In genomic region chr4:64516176-64516575, GRCh38 we compare ENCODE assay signal across 28 cellular contexts.
"Had no signal": no experiment of that assay in that cellular context is flagged by ENCODE, and none has a peak within 500 bp of the region (broad histone marks: within the 10 kb centered on the region; RNA-seq: fewer than 3 reads in every experiment).

No MANE protein-coding gene starts in this region.

- H3K27me3 ChIP-seq: neural progenitor cell, ovary, spleen, suprapubic skin, testis, tibial artery, transverse colon, upper lobe of right lung, uterus had no signal

- H3K4me1 ChIP-seq: neural progenitor cell, parathyroid adenoma, psoas muscle, spleen, suprapubic skin, testis, tibial artery, transverse colon, upper lobe of right lung, uterus had no signal

- DNase-seq: natural killer cell; occipital lobe; ovary; posterior cingulate gyrus; psoas muscle; right cardiac atrium; spleen; stimulated activated CD4-positive, alpha-beta T cell treated with anti-CD3 and anti-CD28 coated beads, Interleukin-12 subunit alpha, Interleukin-12 subunit beta, amount 100 ng/mL, for 4 hours; stimulated activated CD4-positive, alpha-beta T cell treated with anti-CD3 and anti-CD28 coated beads, Interleukin-1b, Interleukin-23, amount 100 ng/mL, for 48 hours; stimulated activated CD4-positive, alpha-beta T cell treated with anti-CD3 and anti-CD28 coated beads, Interleukin-4, amount 100 ng/mL, for 1 hour; stimulated activated CD4-positive, alpha-beta T cell treated with anti-CD3 and anti-CD28 coated beads, Interleukin-4, amount 100 ng/mL, for 4 hours; stimulated activated CD8-positive, alpha-beta memory T cell treated with anti-CD3 and anti-CD28 coated beads, Interleukin-4, amount 100 ng/mL, for 48 hours; stimulated activated naive CD4-positive, alpha-beta T cell; stimulated activated naive CD8-positive, alpha-beta T cell treated with anti-CD3 and anti-CD28 coated beads, Interleukin-15, amount 100 ng/mL, for 72 hours; stimulated activated naive CD8-positive, alpha-beta T cell treated with anti-CD3 and anti-CD28 coated beads, Interleukin-15, Interleukin-2, amounts not matched to agents 100 U/mL and 50 U/mL, for 24 hours; substantia nigra; testis; tibial artery; transverse colon; upper lobe of right lung; uterus had no signal

- H3K36me3 ChIP-seq: neural progenitor cell, ovary, spleen, suprapubic skin, tibial artery, transverse colon, upper lobe of right lung, uterus had no signal

- ATAC-seq: natural killer cell; psoas muscle; right cardiac atrium; sciatic nerve; stimulated activated memory B cell treated with anti-CD40 and anti-IgM and Interleukin-4, amounts not matched to agents 10 μg/mL and 1 μg/mL and 100 μg/mL, for 72 hours; stimulated activated naive CD8-positive, alpha-beta T cell treated with anti-CD3 and anti-CD28 coated beads, Interleukin-15, amount 100 ng/mL, for 72 hours; stimulated activated naive CD8-positive, alpha-beta T cell treated with anti-CD3 and anti-CD28 coated beads, Interleukin-15, Interleukin-2, amounts not matched to agents 100 U/mL and 50 U/mL, for 24 hours; upper lobe of right lung had no signal

- H3K9ac ChIP-seq: neural progenitor cell, parathyroid adenoma had no signal

- H3K9me3 ChIP-seq: ovary, psoas muscle, suprapubic skin, testis, tibial artery, transverse colon, upper lobe of right lung, uterus had no signal

- H3K27ac ChIP-seq: neural progenitor cell, ovary, parathyroid adenoma, psoas muscle, skin epidermis, spleen, suprapubic skin, testis, tibial artery, transverse colon, upper lobe of right lung, uterus had no signal

- H3K4me3 ChIP-seq: neural progenitor cell, ovary, psoas muscle, skin epidermis, smooth muscle cell, spleen, suprapubic skin, testis, tibial artery, transverse colon, upper lobe of right lung, uterus had no signal

- H2AFZ ChIP-seq: neural progenitor cell, parathyroid adenoma had no signal

- H3K79me2 ChIP-seq: parathyroid adenoma had no signal

- H3K4me2 ChIP-seq: neural progenitor cell, smooth muscle cell had no signal
